In the genomic region with DNA sequence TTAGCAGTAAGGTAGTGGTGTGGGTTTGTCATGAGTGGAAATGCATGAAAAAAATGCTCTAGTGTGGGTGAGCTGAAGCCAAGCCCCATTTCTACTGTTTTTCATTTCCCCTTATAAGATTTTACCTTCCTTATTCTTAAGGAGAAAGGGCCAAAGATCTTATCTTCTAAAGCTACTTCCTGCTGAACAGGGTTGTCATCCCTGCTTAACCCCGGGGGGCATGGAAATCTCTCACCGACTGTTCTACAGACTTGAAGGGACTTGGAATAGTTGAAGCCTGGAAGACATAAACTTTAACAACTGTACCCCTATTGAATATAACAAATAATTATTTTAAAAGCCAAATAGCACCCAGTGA, we compare ENCODE assay signal across 1 cellular context.
TF ChIP-seq lines count a peak whose summit lies in the region.

No MANE protein-coding gene starts in this region.

TF ChIP-seq in WTC11, 78 proteins besides CTCF, POLR2A, EP300 and RAD21 (continued from another document):
- TF ChIP-seq, protein P1, sequence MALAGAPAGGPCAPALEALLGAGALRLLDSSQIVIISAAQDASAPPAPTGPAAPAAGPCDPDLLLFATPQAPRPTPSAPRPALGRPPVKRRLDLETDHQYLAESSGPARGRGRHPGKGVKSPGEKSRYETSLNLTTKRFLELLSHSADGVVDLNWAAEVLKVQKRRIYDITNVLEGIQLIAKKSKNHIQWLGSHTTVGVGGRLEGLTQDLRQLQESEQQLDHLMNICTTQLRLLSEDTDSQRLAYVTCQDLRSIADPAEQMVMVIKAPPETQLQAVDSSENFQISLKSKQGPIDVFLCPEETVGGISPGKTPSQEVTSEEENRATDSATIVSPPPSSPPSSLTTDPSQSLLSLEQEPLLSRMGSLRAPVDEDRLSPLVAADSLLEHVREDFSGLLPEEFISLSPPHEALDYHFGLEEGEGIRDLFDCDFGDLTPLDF (CRISPR knock-in tag; IDR thresholded peaks at IDR 0.05), result no peak
- TF ChIP-seq NFE2L1 (CRISPR knock-in tag; IDR thresholded peaks at IDR 0.05), result no peak
- TF ChIP-seq SP1 (CRISPR knock-in tag; conservative IDR thresholded peaks at IDR 0.05), result no peak
